Comparison of ENCODE assay signal across 1 cellular context in genomic region chr14:101809671-101810514, GRCh38.
TF ChIP-seq lines count a peak whose summit lies in the region.

No MANE protein-coding gene starts in this region.

TF ChIP-seq in K562, 482 proteins besides CTCF, POLR2A, EP300 and RAD21 (continued from another document and continues in another):
- TF ChIP-seq TRIM24 (IDR thresholded peaks at IDR 0.05) (0 out of 4 replicates have a peak, but pooled peaks of 1 of the 2 experiments have one; percentile 13), ARHGAP35 (IDR thresholded peaks at IDR 0.05; ENCODE audit: partially characterized antibody) (no peak), SP1 (CRISPR knock-in tag; IDR thresholded peaks at IDR 0.05) (peak; percentile 19; the same call in 1 of the 2 replicates), ZBTB7A (IDR thresholded peaks at IDR 0.05; ENCODE audit: borderline replicate concordance, control insufficient read depth, low read depth, low read length) (no peak), ATF6 (CRISPR knock-in tag; IDR thresholded peaks at IDR 0.05) (no peak), CBX1 (IDR thresholded peaks at IDR 0.05; ENCODE audit: low read depth) (no peak), ZNF3 (CRISPR knock-in tag; IDR thresholded peaks at IDR 0.05) (no peak), ATF1 (CRISPR knock-in tag; IDR thresholded peaks at IDR 0.05) (no peak), ATF1 (tag; IDR thresholded peaks at IDR 0.05) (peak; percentile 90), ZNF699 (CRISPR knock-in tag; IDR thresholded peaks at IDR 0.05; ENCODE audit: insufficient replicate concordance) (no peak), ARNT (IDR thresholded peaks at IDR 0.05) (no peak), PML (IDR thresholded peaks at IDR 0.05; ENCODE audit: low read length) (peak; percentile 43; the same call in 1 of the 2 replicates), HEY1 (CRISPR knock-in tag; IDR thresholded peaks at IDR 0.05; ENCODE audit: borderline replicate concordance) (peak; percentile 61; the same call in 1 of the 2 replicates), RBM15 (IDR thresholded peaks at IDR 0.05; ENCODE audit: insufficient read depth, low read length) (no peak), ZNF140 (CRISPR knock-in tag; IDR thresholded peaks at IDR 0.05) (no peak), TFAM (CRISPR knock-in tag; conservative IDR thresholded peaks at IDR 0.05) (no peak), HDAC2 (IDR thresholded peaks at IDR 0.05) (no peak), GTF2E2 (tag; IDR thresholded peaks at IDR 0.05) (peak; percentile 72), XRCC5 (IDR thresholded peaks at IDR 0.05; ENCODE audit: low read depth, low read length) (no peak), ETV5 (CRISPR knock-in tag; IDR thresholded peaks at IDR 0.05; ENCODE audit: low read depth) (0 out of 2 replicates have a peak, but pooled peaks have one; percentile 26), FIP1L1 (IDR thresholded peaks at IDR 0.05; ENCODE audit: low read depth, low read length, poor library complexity, severe bottlenecking) (no peak), DDX20 (tag; IDR thresholded peaks at IDR 0.05; ENCODE audit: low read depth) (no peak), ZBTB8A (IDR thresholded peaks at IDR 0.05; ENCODE audit: partially characterized antibody) (no peak), SREBF2 (CRISPR knock-in tag; IDR thresholded peaks at IDR 0.05) (no peak), PURB (CRISPR knock-in tag; IDR thresholded peaks at IDR 0.05; ENCODE audit: low read depth) (no peak), ZNF384 (IDR thresholded peaks at IDR 0.05; ENCODE audit: low read depth, low read length) (peak; percentile 94), NR0B1 (IDR thresholded peaks at IDR 0.05; ENCODE audit: partially characterized antibody) (no peak), DACH1 (IDR thresholded peaks at IDR 0.05; ENCODE audit: partially characterized antibody) (peak; percentile 43), NRF1 (conservative IDR thresholded peaks at IDR 0.05 in 1 of 2, IDR thresholded peaks at IDR 0.05 in 1 of 2) (peak; percentile 25 to 31; a peak in 2 of 4 replicates), THRA (IDR thresholded peaks at IDR 0.05) (no peak), ZNF253 (CRISPR knock-in tag; conservative IDR thresholded peaks at IDR 0.05) (no peak), HMBOX1 (IDR thresholded peaks at IDR 0.05) (peak; percentile 60), ZNF184 (CRISPR knock-in tag; IDR thresholded peaks at IDR 0.05) (no peak), POLR2AphosphoS5 (IDR thresholded peaks at IDR 0.05; ENCODE audit: control insufficient read depth, insufficient read depth, low read depth, low read length) (0 out of 2 replicates have a peak, but pooled peaks have one; percentile 34), SAFB (IDR thresholded peaks at IDR 0.05; ENCODE audit: borderline replicate concordance, low read depth, low read length) (no peak), BRD4 (IDR thresholded peaks at IDR 0.05) (0 out of 2 replicates have a peak, but pooled peaks have one; percentile 40), JUND (IDR thresholded peaks at IDR 0.05; ENCODE audit: borderline replicate concordance, low read depth, low read length) (peak; percentile 69), JUND (tag; IDR thresholded peaks at IDR 0.05; ENCODE audit: borderline replicate concordance, low read depth, low read length) (peak; percentile 69; the same call in 2 of the 3 replicates), JUN (IDR thresholded peaks at IDR 0.05; ENCODE audit: borderline replicate concordance, low read depth, low read length) (0 out of 2 replicates have a peak, but pooled peaks have one; percentile 20), JUN (CRISPR knock-in tag; IDR thresholded peaks at IDR 0.05; ENCODE audit: borderline replicate concordance) (no peak), ZNF766 (CRISPR knock-in tag; conservative IDR thresholded peaks at IDR 0.05) (0 out of 2 replicates have a peak, but pooled peaks have one; percentile 50), LEF1 (IDR thresholded peaks at IDR 0.05) (peak; percentile 42; the same call in 1 of the 2 replicates)
- TF ChIP-seq, protein P1, sequence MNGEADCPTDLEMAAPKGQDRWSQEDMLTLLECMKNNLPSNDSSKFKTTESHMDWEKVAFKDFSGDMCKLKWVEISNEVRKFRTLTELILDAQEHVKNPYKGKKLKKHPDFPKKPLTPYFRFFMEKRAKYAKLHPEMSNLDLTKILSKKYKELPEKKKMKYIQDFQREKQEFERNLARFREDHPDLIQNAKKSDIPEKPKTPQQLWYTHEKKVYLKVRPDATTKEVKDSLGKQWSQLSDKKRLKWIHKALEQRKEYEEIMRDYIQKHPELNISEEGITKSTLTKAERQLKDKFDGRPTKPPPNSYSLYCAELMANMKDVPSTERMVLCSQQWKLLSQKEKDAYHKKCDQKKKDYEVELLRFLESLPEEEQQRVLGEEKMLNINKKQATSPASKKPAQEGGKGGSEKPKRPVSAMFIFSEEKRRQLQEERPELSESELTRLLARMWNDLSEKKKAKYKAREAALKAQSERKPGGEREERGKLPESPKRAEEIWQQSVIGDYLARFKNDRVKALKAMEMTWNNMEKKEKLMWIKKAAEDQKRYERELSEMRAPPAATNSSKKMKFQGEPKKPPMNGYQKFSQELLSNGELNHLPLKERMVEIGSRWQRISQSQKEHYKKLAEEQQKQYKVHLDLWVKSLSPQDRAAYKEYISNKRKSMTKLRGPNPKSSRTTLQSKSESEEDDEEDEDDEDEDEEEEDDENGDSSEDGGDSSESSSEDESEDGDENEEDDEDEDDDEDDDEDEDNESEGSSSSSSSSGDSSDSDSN (IDR thresholded peaks at IDR 0.05; ENCODE audit: borderline replicate concordance in 1 of 2, low read depth in 2 of 2, low read length in 2 of 2), result no peak
- TF ChIP-seq, protein P2, sequence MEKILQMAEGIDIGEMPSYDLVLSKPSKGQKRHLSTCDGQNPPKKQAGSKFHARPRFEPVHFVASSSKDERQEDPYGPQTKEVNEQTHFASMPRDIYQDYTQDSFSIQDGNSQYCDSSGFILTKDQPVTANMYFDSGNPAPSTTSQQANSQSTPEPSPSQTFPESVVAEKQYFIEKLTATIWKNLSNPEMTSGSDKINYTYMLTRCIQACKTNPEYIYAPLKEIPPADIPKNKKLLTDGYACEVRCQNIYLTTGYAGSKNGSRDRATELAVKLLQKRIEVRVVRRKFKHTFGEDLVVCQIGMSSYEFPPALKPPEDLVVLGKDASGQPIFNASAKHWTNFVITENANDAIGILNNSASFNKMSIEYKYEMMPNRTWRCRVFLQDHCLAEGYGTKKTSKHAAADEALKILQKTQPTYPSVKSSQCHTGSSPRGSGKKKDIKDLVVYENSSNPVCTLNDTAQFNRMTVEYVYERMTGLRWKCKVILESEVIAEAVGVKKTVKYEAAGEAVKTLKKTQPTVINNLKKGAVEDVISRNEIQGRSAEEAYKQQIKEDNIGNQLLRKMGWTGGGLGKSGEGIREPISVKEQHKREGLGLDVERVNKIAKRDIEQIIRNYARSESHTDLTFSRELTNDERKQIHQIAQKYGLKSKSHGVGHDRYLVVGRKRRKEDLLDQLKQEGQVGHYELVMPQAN (IDR thresholded peaks at IDR 0.05; ENCODE audit: borderline replicate concordance), result no peak
- TF ChIP-seq, protein P3, sequence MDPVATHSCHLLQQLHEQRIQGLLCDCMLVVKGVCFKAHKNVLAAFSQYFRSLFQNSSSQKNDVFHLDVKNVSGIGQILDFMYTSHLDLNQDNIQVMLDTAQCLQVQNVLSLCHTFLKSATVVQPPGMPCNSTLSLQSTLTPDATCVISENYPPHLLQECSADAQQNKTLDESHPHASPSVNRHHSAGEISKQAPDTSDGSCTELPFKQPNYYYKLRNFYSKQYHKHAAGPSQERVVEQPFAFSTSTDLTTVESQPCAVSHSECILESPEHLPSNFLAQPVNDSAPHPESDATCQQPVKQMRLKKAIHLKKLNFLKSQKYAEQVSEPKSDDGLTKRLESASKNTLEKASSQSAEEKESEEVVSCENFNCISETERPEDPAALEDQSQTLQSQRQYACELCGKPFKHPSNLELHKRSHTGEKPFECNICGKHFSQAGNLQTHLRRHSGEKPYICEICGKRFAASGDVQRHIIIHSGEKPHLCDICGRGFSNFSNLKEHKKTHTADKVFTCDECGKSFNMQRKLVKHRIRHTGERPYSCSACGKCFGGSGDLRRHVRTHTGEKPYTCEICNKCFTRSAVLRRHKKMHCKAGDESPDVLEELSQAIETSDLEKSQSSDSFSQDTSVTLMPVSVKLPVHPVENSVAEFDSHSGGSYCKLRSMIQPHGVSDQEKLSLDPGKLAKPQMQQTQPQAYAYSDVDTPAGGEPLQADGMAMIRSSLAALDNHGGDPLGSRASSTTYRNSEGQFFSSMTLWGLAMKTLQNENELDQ (CRISPR knock-in tag; IDR thresholded peaks at IDR 0.05; ENCODE audit: borderline replicate concordance), result no peak
- TF ChIP-seq, protein P4, sequence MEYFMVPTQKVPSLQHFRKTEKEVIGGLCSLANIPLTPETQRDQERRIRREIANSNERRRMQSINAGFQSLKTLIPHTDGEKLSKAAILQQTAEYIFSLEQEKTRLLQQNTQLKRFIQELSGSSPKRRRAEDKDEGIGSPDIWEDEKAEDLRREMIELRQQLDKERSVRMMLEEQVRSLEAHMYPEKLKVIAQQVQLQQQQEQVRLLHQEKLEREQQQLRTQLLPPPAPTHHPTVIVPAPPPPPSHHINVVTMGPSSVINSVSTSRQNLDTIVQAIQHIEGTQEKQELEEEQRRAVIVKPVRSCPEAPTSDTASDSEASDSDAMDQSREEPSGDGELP (CRISPR knock-in tag; IDR thresholded peaks at IDR 0.05; ENCODE audit: borderline replicate concordance), result peak; percentile 81
- TF ChIP-seq, protein P5, sequence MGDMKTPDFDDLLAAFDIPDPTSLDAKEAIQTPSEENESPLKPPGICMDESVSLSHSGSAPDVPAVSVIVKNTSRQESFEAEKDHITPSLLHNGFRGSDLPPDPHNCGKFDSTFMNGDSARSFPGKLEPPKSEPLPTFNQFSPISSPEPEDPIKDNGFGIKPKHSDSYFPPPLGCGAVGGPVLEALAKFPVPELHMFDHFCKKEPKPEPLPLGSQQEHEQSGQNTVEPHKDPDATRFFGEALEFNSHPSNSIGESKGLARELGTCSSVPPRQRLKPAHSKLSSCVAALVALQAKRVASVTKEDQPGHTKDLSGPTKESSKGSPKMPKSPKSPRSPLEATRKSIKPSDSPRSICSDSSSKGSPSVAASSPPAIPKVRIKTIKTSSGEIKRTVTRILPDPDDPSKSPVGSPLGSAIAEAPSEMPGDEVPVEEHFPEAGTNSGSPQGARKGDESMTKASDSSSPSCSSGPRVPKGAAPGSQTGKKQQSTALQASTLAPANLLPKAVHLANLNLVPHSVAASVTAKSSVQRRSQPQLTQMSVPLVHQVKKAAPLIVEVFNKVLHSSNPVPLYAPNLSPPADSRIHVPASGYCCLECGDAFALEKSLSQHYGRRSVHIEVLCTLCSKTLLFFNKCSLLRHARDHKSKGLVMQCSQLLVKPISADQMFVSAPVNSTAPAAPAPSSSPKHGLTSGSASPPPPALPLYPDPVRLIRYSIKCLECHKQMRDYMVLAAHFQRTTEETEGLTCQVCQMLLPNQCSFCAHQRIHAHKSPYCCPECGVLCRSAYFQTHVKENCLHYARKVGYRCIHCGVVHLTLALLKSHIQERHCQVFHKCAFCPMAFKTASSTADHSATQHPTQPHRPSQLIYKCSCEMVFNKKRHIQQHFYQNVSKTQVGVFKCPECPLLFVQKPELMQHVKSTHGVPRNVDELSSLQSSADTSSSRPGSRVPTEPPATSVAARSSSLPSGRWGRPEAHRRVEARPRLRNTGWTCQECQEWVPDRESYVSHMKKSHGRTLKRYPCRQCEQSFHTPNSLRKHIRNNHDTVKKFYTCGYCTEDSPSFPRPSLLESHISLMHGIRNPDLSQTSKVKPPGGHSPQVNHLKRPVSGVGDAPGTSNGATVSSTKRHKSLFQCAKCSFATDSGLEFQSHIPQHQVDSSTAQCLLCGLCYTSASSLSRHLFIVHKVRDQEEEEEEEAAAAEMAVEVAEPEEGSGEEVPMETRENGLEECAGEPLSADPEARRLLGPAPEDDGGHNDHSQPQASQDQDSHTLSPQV (IDR thresholded peaks at IDR 0.05), result peak; percentile 50
- TF ChIP-seq, protein P6, sequence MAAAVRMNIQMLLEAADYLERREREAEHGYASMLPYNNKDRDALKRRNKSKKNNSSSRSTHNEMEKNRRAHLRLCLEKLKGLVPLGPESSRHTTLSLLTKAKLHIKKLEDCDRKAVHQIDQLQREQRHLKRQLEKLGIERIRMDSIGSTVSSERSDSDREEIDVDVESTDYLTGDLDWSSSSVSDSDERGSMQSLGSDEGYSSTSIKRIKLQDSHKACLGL (CRISPR knock-in tag; IDR thresholded peaks at IDR 0.05; ENCODE audit: borderline replicate concordance, poor library complexity, severe bottlenecking), result no peak
